14 cellular contexts compared by ENCODE assay signal in genomic region chr2:73933194-73933593, GRCh38. TPM values are rescaled to one million over a fixed set of nuclear protein-coding genes. Genes with fewer than 3 reads are reported as not detected.
DNase-seq lines count a peak whose midpoint lies in the region; ATAC-seq lines count a peak whose summit lies in the region.
"Had no signal": no experiment of that assay in that cellular context is flagged by ENCODE, and none has a peak within 500 bp of the region (broad histone marks: within the 10 kb centered on the region; RNA-seq: fewer than 3 reads in every experiment).

No MANE protein-coding gene starts in this region.

- H3K27ac ChIP-seq in caudate nucleus (ENCODE audit: low read depth, low read length): peak overlapping the region; percentile 59
- H3K27ac ChIP-seq: colonic mucosa had no signal

- no peaks in the 10 kb centered on the region for H3K27me3 Mint-ChIP-seq in activated naive CD4-positive, alpha-beta T cell treated with anti-CD3 and anti-CD28 coated beads for 36 hours (ENCODE audit: low read depth)
- H3K27me3 Mint-ChIP-seq in stimulated activated naive CD8-positive, alpha-beta T cell treated with anti-CD3 and anti-CD28 coated beads, Interleukin-15, Interleukin-2, amounts not matched to agents 100 ng/mL and 50 ng/mL, for 24 hours: no peaks in the 10 kb centered on the region
- H3K27me3 Mint-ChIP-seq: activated CD4-positive, alpha-beta memory T cell treated with anti-CD3 and anti-CD28 coated beads for 36 hours had no signal

- DNase-seq in activated naive CD4-positive, alpha-beta T cell treated with anti-CD3 and anti-CD28 coated beads for 36 hours: no peak
- no peak for DNase-seq in activated naive CD4-positive, alpha-beta T cell treated with Interleukin-2 at 50 U/mL for 16 hours
- DNase-seq in NCI-H2227 (lab: John Stamatoyannopoulos, UW; ENCODE audit: unreplicated experiment): peak; percentile 67
- peak in 7 of 61 donors; percentile 7 to 64 (median 20) for DNase-seq in caudate nucleus (lab: John Stamatoyannopoulos, UW)
- DNase-seq in mucosa of gallbladder (ENCODE audit: low spot score): no peak
- no peak for DNase-seq in NAMALWA (ENCODE audit: low spot score)
- DNase-seq: activated CD4-positive, alpha-beta memory T cell treated with anti-CD3 and anti-CD28 coated beads for 36 hours; colonic mucosa; KG1; NCI-H226; stimulated activated CD8-positive, alpha-beta memory T cell treated with anti-CD3 and anti-CD28 coated beads, Interleukin-4, amount 100 ng/mL, for 48 hours; T-helper 9 cell had no signal

- intact Hi-C loops in activated naive CD4-positive, alpha-beta T cell treated with anti-CD3 and anti-CD28 coated beads for 36 hours (cut with micrococcal nuclease): loop anchor here (5.0 kb wide), 1 partner anchor 459 kb away; no protein-coding TSS in a partner anchor

- H3K4me1 Mint-ChIP-seq in activated naive CD4-positive, alpha-beta T cell treated with anti-CD3 and anti-CD28 coated beads for 36 hours (ENCODE audit: low read depth): peaks cover 84% of the 10 kb centered on the region
- peaks cover 88% of the 10 kb centered on the region for H3K4me1 Mint-ChIP-seq in stimulated activated naive CD8-positive, alpha-beta T cell treated with anti-CD3 and anti-CD28 coated beads, Interleukin-15, Interleukin-2, amounts not matched to agents 100 ng/mL and 50 ng/mL, for 24 hours (ENCODE audit: low read depth)

- H3K36me3 Mint-ChIP-seq in activated naive CD4-positive, alpha-beta T cell treated with anti-CD3 and anti-CD28 coated beads for 36 hours (ENCODE audit: low read depth): peaks cover 25% of the 10 kb centered on the region
- peaks cover 62% of the 10 kb centered on the region for H3K36me3 Mint-ChIP-seq in stimulated activated naive CD8-positive, alpha-beta T cell treated with anti-CD3 and anti-CD28 coated beads, Interleukin-15, Interleukin-2, amounts not matched to agents 100 ng/mL and 50 ng/mL, for 24 hours (ENCODE audit: low read depth)

- CTCF ChIA-PET in activated naive CD4-positive, alpha-beta T cell treated with anti-CD3 and anti-CD28 coated beads for 36 hours (lab: Charles Lee): interaction anchor here (0.6 to 1.7 kb wide), 3 partner anchors 24 to 214 kb away, joined by 3 to 7 read pairs (median 3); partner anchors contain the start of gene BOLA3

- H3K9me3 Mint-ChIP-seq in activated naive CD4-positive, alpha-beta T cell treated with anti-CD3 and anti-CD28 coated beads for 36 hours: no peaks in the 10 kb centered on the region
- no peaks in the 10 kb centered on the region for H3K9me3 Mint-ChIP-seq in stimulated activated naive CD8-positive, alpha-beta T cell treated with anti-CD3 and anti-CD28 coated beads, Interleukin-15, Interleukin-2, amounts not matched to agents 100 ng/mL and 50 ng/mL, for 24 hours
- H3K9me3 Mint-ChIP-seq: activated CD4-positive, alpha-beta memory T cell treated with anti-CD3 and anti-CD28 coated beads for 36 hours had no signal

- H3K4me3 Mint-ChIP-seq in activated naive CD4-positive, alpha-beta T cell treated with anti-CD3 and anti-CD28 coated beads for 36 hours: no peak overlapping the region
- peak overlapping the region; percentile 31 for H3K4me3 Mint-ChIP-seq in stimulated activated naive CD8-positive, alpha-beta T cell treated with anti-CD3 and anti-CD28 coated beads, Interleukin-15, Interleukin-2, amounts not matched to agents 100 ng/mL and 50 ng/mL, for 24 hours
- H3K4me3 Mint-ChIP-seq: activated CD4-positive, alpha-beta memory T cell treated with anti-CD3 and anti-CD28 coated beads for 36 hours had no signal

- H3K27ac Mint-ChIP-seq in activated naive CD4-positive, alpha-beta T cell treated with anti-CD3 and anti-CD28 coated beads for 36 hours: peak overlapping the region; percentile 82
- no peak overlapping the region for H3K27ac Mint-ChIP-seq in stimulated activated naive CD8-positive, alpha-beta T cell treated with anti-CD3 and anti-CD28 coated beads, Interleukin-15, Interleukin-2, amounts not matched to agents 100 ng/mL and 50 ng/mL, for 24 hours
- H3K27ac Mint-ChIP-seq: activated CD4-positive, alpha-beta memory T cell treated with anti-CD3 and anti-CD28 coated beads for 36 hours had no signal

- no peak for ATAC-seq in HG03025 (IDR thresholded peaks at IDR 0.05; ENCODE audit: low FRiP score, unreplicated experiment)

RNA-seq across cellular contexts. Expression of gene DGUOK, which starts 6.5 kb away (rescaled TPM):
- 100 to 1,000 TPM; 112 to 115 TPM for total RNA-seq in activated naive CD4-positive, alpha-beta T cell treated with anti-CD3 and anti-CD28 coated beads for 36 hours
- total RNA-seq in mucosa of gallbladder: 45.4 TPM

RNA-seq across cellular contexts. Expression of gene ACTG2, which starts 40.4 kb away (rescaled TPM):
- not detected for total RNA-seq in activated naive CD4-positive, alpha-beta T cell treated with anti-CD3 and anti-CD28 coated beads for 36 hours
- total RNA-seq in mucosa of gallbladder: 2,669 TPM
- total RNA-seq: activated CD4-positive, alpha-beta memory T cell treated with anti-CD3 and anti-CD28 coated beads for 36 hours had no signal

RNA-seq across cellular contexts. Expression of gene TET3, which starts 51.5 kb away (rescaled TPM):
- total RNA-seq in activated naive CD4-positive, alpha-beta T cell treated with anti-CD3 and anti-CD28 coated beads for 36 hours: 10 to 100 TPM; 14.4 to 15.2 TPM
- total RNA-seq in mucosa of gallbladder: 19.3 TPM

Comparison
In these comparisons a context has a peak if more than half of its experiments do, and no peak if none do; other contexts are left out.
1. RNA of gene ACTG2, which starts 40.4 kb away (total RNA-seq): 2,669 TPM in mucosa of gallbladder (single experiment); not detected in activated naive CD4-positive, alpha-beta T cell treated with anti-CD3 and anti-CD28 coated beads for 36 hours; every median in the first group is over 1,000 times any median in the second.